In genomic region chr6:404685-405423, GRCh38 we compare ENCODE assay signal across 13 cellular contexts. TPM values are rescaled to one million over a fixed set of nuclear protein-coding genes. Genes with fewer than 3 reads are reported as not detected.
DNase-seq lines count a peak whose midpoint lies in the region; ATAC-seq and TF ChIP-seq lines count a peak whose summit lies in the region.
"Had no signal": no experiment of that assay in that cellular context is flagged by ENCODE, and none has a peak within 500 bp of the region (broad histone marks: within the 10 kb centered on the region; RNA-seq: fewer than 3 reads in every experiment).

No MANE protein-coding gene starts in this region.

- H3K9me3 Mint-ChIP-seq in activated B cell treated with CpG ODN at 0.5 μM for 24 hours: no peaks in the 10 kb centered on the region
- H3K9me3 Mint-ChIP-seq in immature natural killer cell: no peaks in the 10 kb centered on the region
- H3K9me3 Mint-ChIP-seq: endodermal cell had no signal

- H3K27me3 Mint-ChIP-seq in activated B cell treated with CpG ODN at 0.5 μM for 24 hours (no peaks in the 10 kb centered on the region), immature natural killer cell (ENCODE audit: low read depth in 3 of 3) (peaks cover 0 to 3% (median 0%) of the 10 kb centered on the region in 3 donors)

- peak; percentile 5 for TF ChIP-seq POLR2A in GM18505 (IDR thresholded peaks at IDR 0.05; ENCODE audit: borderline replicate concordance, extremely low read depth, insufficient read depth, insufficient read length)

- H3K36me3 Mint-ChIP-seq in activated B cell treated with CpG ODN at 0.5 μM for 24 hours (ENCODE audit: low read depth) (peaks cover 96% of the 10 kb centered on the region), immature natural killer cell (peaks cover 4 to 16% (median 8%) of the 10 kb centered on the region in 3 donors)
- H3K36me3 Mint-ChIP-seq: brain had no signal

- CTCF ChIA-PET in activated B cell treated with CpG ODN at 0.5 μM for 24 hours (lab: Charles Lee): interaction anchor here (1.1 to 3.0 kb wide), 8 partner anchors 10 to 216 kb away, joined by 3 to 14 read pairs (median 6); partner anchors contain the start of gene IRF4

- DNase-seq in activated B cell treated with CpG ODN at 0.5 μM for 24 hours (no peak), coronary artery (ENCODE audit: low spot score) (peak; percentile 28), immature natural killer cell (no peak), DMS114 treated with DMSO at 0.1 percent for 48 hours (lab: John Stamatoyannopoulos, UW; ENCODE audit: unreplicated experiment) (no peak), midbrain (lab: John Stamatoyannopoulos, UW) (no peak), T-helper 9 cell (no peak)
- DNase-seq: endodermal cell, gastrocnemius medialis, H9, SIG-M5 had no signal

- POLR2A ChIA-PET in activated B cell treated with CpG ODN at 0.5 μM for 24 hours (lab: Charles Lee): interaction anchor here (0.6 to 8.4 kb wide), 18 partner anchors 10 to 221 kb away, joined by 3 to 255 read pairs (median 5); partner anchors contain the start of genes DUSP22 and IRF4

- TF ChIP-seq CTCF in activated B cell treated with CpG ODN at 0.5 μM for 24 hours (IDR thresholded peaks at IDR 0.05) (no peak), coronary artery (IDR thresholded peaks at IDR 0.05) (no peak)

- H4K20me1 ChIP-seq in BLaER1 treated with 17β-estradiol and CSF1 and Interleukin-3, amounts not matched to agents 10 nM and 100 nM: peaks cover 0 to 67% (median 34%) of the 10 kb centered on the region in 11 experiments; a peak in 13 of 22 replicates

- ATAC-seq in GM18505 (IDR thresholded peaks at IDR 0.05; ENCODE audit: unreplicated experiment) (no peak), activated B cell treated with CpG ODN at 0.5 μM for 24 hours (ENCODE audit: low read depth) (peak; percentile 64)
- ATAC-seq: gastrocnemius medialis had no signal

- peaks cover 89% of the 10 kb centered on the region for H3K4me1 Mint-ChIP-seq in activated B cell treated with CpG ODN at 0.5 μM for 24 hours
- H3K4me1 Mint-ChIP-seq in immature natural killer cell: peaks cover 0 to 3% of the 10 kb centered on the region in 2 donors
- H3K4me1 Mint-ChIP-seq: brain, endodermal cell had no signal

- H3K27ac ChIP-seq in BLaER1 treated with 17β-estradiol and CSF1 and Interleukin-3, amounts not matched to agents 10 nM and 100 nM: peak overlapping the region in 9 of 11 experiments; percentile 11 to 72 (median 48); a peak in 17 of 22 replicates
- no peak overlapping the region for H3K27ac ChIP-seq in coronary artery
- H3K27ac ChIP-seq: gastrocnemius medialis had no signal

- intact Hi-C loops in activated B cell treated with CpG ODN at 0.5 μM for 24 hours (cut with micrococcal nuclease): loop anchor here (1.0 to 2.0 kb wide), 3 partner anchors 14 to 216 kb away; partner anchors contain the start of gene IRF4

- H3K4me1 ChIP-seq in BLaER1 treated with 17β-estradiol and CSF1 and Interleukin-3, amounts not matched to agents 10 nM and 100 nM: peaks cover 44 to 87% (median 72%) of the 10 kb centered on the region in 10 experiments
- H3K4me1 ChIP-seq: gastrocnemius medialis had no signal

- H3K9me3 ChIP-seq in BLaER1 treated with 17β-estradiol and CSF1 and Interleukin-3, amounts not matched to agents 10 nM and 100 nM (replicated peaks in 1 of 11): peaks cover 0 to 17% (median 0%) of the 10 kb centered on the region in 11 experiments; a peak in 4 of 22 replicates
- H3K9me3 ChIP-seq: gastrocnemius medialis had no signal

- peak overlapping the region; percentile 49 to 92 (median 84) for H3K4me2 ChIP-seq in BLaER1 treated with 17β-estradiol and CSF1 and Interleukin-3, amounts not matched to agents 10 nM and 100 nM

- H3K27me3 ChIP-seq in BLaER1 treated with 17β-estradiol and CSF1 and Interleukin-3, amounts not matched to agents 10 nM and 100 nM: peaks cover 0 to 21% (median 0%) of the 10 kb centered on the region in 11 experiments; a peak in 4 of 22 replicates

- peak overlapping the region in 8 of 11 experiments; percentile 6 to 66 (median 44); a peak in 13 of 22 replicates for H3K9ac ChIP-seq in BLaER1 treated with 17β-estradiol and CSF1 and Interleukin-3, amounts not matched to agents 10 nM and 100 nM

- H3K27ac Mint-ChIP-seq in activated B cell treated with CpG ODN at 0.5 μM for 24 hours (peak overlapping the region; percentile 89), immature natural killer cell (no peak overlapping the region)
- H3K27ac Mint-ChIP-seq: brain, endodermal cell had no signal

- H3K4me3 Mint-ChIP-seq in activated B cell treated with CpG ODN at 0.5 μM for 24 hours (peak overlapping the region; percentile 75), immature natural killer cell (no peak overlapping the region)
- H3K4me3 Mint-ChIP-seq: brain, endodermal cell, H9 had no signal

- peaks cover 17 to 100% (median 87%) of the 10 kb centered on the region in 11 experiments for H3K36me3 ChIP-seq in BLaER1 treated with 17β-estradiol and CSF1 and Interleukin-3, amounts not matched to agents 10 nM and 100 nM
- H3K36me3 ChIP-seq: gastrocnemius medialis had no signal

- H3K4me3 ChIP-seq in BLaER1 treated with 17β-estradiol and CSF1 and Interleukin-3, amounts not matched to agents 10 nM and 100 nM: peak overlapping the region in 5 of 10 experiments; percentile 26 to 46 (median 29); a peak in 9 of 20 replicates
- H3K4me3 ChIP-seq in coronary artery: no peak overlapping the region
- H3K4me3 ChIP-seq: gastrocnemius medialis had no signal

RNA-seq across cellular contexts. Expression of gene IRF4, which starts 13.3 kb away (rescaled TPM):
- total RNA-seq in activated B cell treated with CpG ODN at 0.5 μM for 24 hours: 417 and 426 TPM in 2 replicates
- under 1 TPM; 0.41 to 0.98 (median 0.51) TPM for polyA plus RNA-seq in immature natural killer cell
- total RNA-seq: endodermal cell had no signal

Comparison
In these comparisons a context has a peak if more than half of its experiments do, and no peak if none do; other contexts are left out.
1. H3K27ac ChIP-seq: peak in BLaER1 treated with 17β-estradiol and CSF1 and Interleukin-3, amounts not matched to agents 10 nM and 100 nM (9 of 11); none in coronary artery (0 of 2).